In the genomic region with DNA sequence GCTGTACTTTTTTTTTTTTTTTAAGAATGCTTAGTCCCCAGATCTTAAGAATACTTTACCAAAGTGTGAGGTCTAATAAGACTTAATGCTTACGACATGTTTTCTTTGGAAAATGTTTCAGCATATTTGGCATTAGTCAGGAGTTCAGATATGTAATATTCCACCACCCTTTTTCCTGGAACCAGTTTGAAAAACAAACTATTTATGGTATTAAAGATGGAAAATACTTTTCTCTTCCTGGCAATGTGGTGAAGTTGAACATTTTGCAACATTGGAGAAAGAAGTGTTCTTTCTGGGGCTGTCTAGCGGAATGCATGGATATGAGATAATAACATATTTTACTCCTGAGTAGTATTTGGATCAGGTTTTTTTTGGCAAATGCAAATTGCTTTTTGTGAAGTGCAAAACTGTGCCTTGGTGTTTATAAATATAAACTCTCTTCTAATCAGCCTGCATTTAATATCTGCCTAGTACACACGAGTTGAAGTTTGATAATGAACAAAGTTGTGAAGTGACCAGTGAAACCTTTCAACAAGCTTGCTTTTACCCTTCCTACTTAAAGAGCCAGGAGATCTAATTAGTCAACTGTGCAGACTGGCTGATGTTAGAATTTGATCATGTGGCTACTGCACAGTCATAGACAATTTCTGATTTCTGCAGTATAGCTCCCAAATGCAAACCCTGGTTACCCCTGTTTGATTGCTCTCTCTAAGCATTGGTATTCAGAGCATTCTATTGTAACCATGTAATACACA, we compare ENCODE assay signal across 11 cellular contexts. TPM values are rescaled to one million over a fixed set of nuclear protein-coding genes. Genes with fewer than 3 reads are reported as not detected.
DNase-seq lines count a peak whose midpoint lies in the region; ATAC-seq and TF ChIP-seq lines count a peak whose summit lies in the region.
"Had no signal": no experiment of that assay in that cellular context is flagged by ENCODE, and none has a peak within 500 bp of the region (broad histone marks: within the 10 kb centered on the region; RNA-seq: fewer than 3 reads in every experiment).

No MANE protein-coding gene starts in this region.

- no peak overlapping the region for H3K4me3 ChIP-seq in AG04450 (ENCODE audit: low read depth, low read length)

- H3K9me3 ChIP-seq in AG04450 (ENCODE audit: control insufficient read depth, insufficient read depth, low read length), result no peaks in the 10 kb centered on the region

- POLR2A ChIA-PET in AG04450 (lab: Yijun Ruan, JAX), result no interaction called here

- DNase-seq in AG04450 (ENCODE audit: low read depth, low spot score) (peak; percentile 48), dermis blood vessel endothelial cell (peak; percentile 69), AML-193 (lab: John Stamatoyannopoulos, UW) (no peak)
- DNase-seq in natural killer cell treated with Interleukin-12 subunit alpha and Interleukin-12 subunit beta and Interleukin-15 and Interleukin-18, amount 100 ng/mL, for 72 hours (ENCODE audit: low spot score), result no peak
- no peak for DNase-seq in activated naive CD4-positive, alpha-beta T cell (lab: John Stamatoyannopoulos, UW)
- DNase-seq: activated CD4-positive, alpha-beta T cell treated with anti-CD3 and anti-CD28 coated beads, Interleukin-2, amount 50 U/mL, for 48 hours; DMS153; NCI-H2081 had no signal

- CTCF ChIA-PET in AG04450 (lab: Charles Lee), result interaction anchor here (1.2 kb wide), 1 partner anchor 136 kb away, joined by 3 read pairs; no protein-coding TSS in a partner anchor

- TF ChIP-seq CTCF in AG04450 (IDR thresholded peaks at IDR 0.05; ENCODE audit: low read depth, low read length), result no peak

- H3K4me3 Mint-ChIP-seq in natural killer cell treated with Interleukin-12 subunit alpha and Interleukin-12 subunit beta and Interleukin-15 and Interleukin-18, amount 100 ng/mL, for 72 hours, result peak overlapping the region; percentile 73

- peaks cover 46% of the 10 kb centered on the region in 2 donors for H3K4me1 Mint-ChIP-seq in natural killer cell treated with Interleukin-12 subunit alpha and Interleukin-12 subunit beta and Interleukin-15 and Interleukin-18, amount 100 ng/mL, for 72 hours (ENCODE audit: low read depth in 2 of 2)

- peak overlapping the region; percentile 74 for H3K27ac ChIP-seq in AG04450 (ENCODE audit: low read depth, low read length)

- H3K36me3 Mint-ChIP-seq in natural killer cell treated with Interleukin-12 subunit alpha and Interleukin-12 subunit beta and Interleukin-15 and Interleukin-18, amount 100 ng/mL, for 72 hours, result peaks cover 39% of the 10 kb centered on the region

- no peaks in the 10 kb centered on the region for H3K9me3 Mint-ChIP-seq in natural killer cell treated with Interleukin-12 subunit alpha and Interleukin-12 subunit beta and Interleukin-15 and Interleukin-18, amount 100 ng/mL, for 72 hours

- peak overlapping the region; percentile 91 to 94 for H3K27ac Mint-ChIP-seq in natural killer cell treated with Interleukin-12 subunit alpha and Interleukin-12 subunit beta and Interleukin-15 and Interleukin-18, amount 100 ng/mL, for 72 hours

- ATAC-seq in HG02885 (IDR thresholded peaks at IDR 0.05; ENCODE audit: poor library complexity, unreplicated experiment) (peak; percentile 21), GM21367 (IDR thresholded peaks at IDR 0.05; ENCODE audit: unreplicated experiment) (no peak), GM21529 (IDR thresholded peaks at IDR 0.05; ENCODE audit: unreplicated experiment) (no peak)
- peak; percentile 2 to 63 for ATAC-seq in natural killer cell treated with Interleukin-12 subunit alpha and Interleukin-12 subunit beta and Interleukin-15 and Interleukin-18, amount 100 ng/mL, for 72 hours

- no peaks in the 10 kb centered on the region for H3K27me3 Mint-ChIP-seq in natural killer cell treated with Interleukin-12 subunit alpha and Interleukin-12 subunit beta and Interleukin-15 and Interleukin-18, amount 100 ng/mL, for 72 hours

- no peaks in the 10 kb centered on the region for H3K27me3 ChIP-seq in AG04450 (ENCODE audit: control insufficient read depth, insufficient read depth, low read length)

RNA-seq across cellular contexts. Expression of a gene that starts 20.9 kb away (rescaled TPM):
- polyA plus RNA-seq in AG04450 (2011; rRNA removed), result 4.3 and 5.3 TPM in 2 replicates
- polyA minus RNA-seq in AG04450 (2011; rRNA and poly(A)+ RNA removed), result 4.3 and 4.8 TPM in 2 replicates
- total RNA-seq in dermis blood vessel endothelial cell, result 2.5 and 6.3 TPM in 2 replicates
- total RNA-seq in natural killer cell treated with Interleukin-12 subunit alpha and Interleukin-12 subunit beta and Interleukin-15 and Interleukin-18, amount 100 ng/mL, for 72 hours, result 100 to 1,000 TPM; 239 to 355 TPM

Comparison
In these comparisons a context has a peak if more than half of its experiments do, and no peak if none do; other contexts are left out.
1. DNase-seq: peak in AG04450 (single experiment) and dermis blood vessel endothelial cell (single experiment); none in natural killer cell treated with Interleukin-12 subunit alpha and Interleukin-12 subunit beta and Interleukin-15 and Interleukin-18, amount 100 ng/mL, for 72 hours (single experiment), AML-193 (0 of 2) and activated naive CD4-positive, alpha-beta T cell (0 of 4).
2. ATAC-seq: peak in HG02885 (single experiment) and natural killer cell treated with Interleukin-12 subunit alpha and Interleukin-12 subunit beta and Interleukin-15 and Interleukin-18, amount 100 ng/mL, for 72 hours (2 of 2); none in GM21367 (single experiment) and GM21529 (single experiment).
3. RNA of a gene that starts 20.9 kb away (total RNA-seq): 239 to 355 TPM in natural killer cell treated with Interleukin-12 subunit alpha and Interleukin-12 subunit beta and Interleukin-15 and Interleukin-18, amount 100 ng/mL, for 72 hours; 2.5 to 6.3 TPM in dermis blood vessel endothelial cell; every median in the first group is over 10 times any median in the second.